Comparison of ENCODE assay signal across 1 cellular context in the genomic region with DNA sequence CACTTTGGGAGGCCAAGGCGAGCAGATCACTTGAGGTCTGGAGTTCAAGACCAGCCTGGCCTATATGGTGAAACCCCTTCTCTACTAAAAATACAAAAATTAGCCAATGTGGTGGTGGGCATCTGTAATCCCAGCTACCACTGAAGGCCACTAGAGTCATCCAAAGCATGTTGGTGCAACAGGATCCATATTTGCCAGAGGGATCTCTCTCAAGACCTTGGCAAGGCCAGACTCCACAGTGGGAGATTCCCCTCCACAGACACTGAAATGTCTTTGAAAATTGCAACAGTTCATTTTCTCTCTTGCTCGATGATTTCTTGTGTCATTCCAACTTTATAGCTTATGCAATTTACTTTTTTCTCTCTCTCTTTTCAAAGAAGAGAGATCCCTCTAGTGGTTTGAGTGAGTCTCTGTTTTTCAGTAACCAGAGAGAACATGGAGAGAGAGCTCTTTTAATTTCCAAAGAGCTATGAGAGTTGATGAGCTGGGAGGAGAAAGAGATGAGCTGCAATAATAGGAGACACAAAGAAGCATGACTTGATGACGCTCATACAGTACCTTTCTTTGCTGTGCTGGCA.
TF ChIP-seq lines count a peak whose summit lies in the region.

No MANE protein-coding gene starts in this region.

TF ChIP-seq in SK-N-SH treated with all-trans-retinoic acid at 6 μM for 48 hours, 23 proteins besides CTCF, POLR2A, EP300 and RAD21 (continued from another document):
- TF ChIP-seq, protein P1, sequence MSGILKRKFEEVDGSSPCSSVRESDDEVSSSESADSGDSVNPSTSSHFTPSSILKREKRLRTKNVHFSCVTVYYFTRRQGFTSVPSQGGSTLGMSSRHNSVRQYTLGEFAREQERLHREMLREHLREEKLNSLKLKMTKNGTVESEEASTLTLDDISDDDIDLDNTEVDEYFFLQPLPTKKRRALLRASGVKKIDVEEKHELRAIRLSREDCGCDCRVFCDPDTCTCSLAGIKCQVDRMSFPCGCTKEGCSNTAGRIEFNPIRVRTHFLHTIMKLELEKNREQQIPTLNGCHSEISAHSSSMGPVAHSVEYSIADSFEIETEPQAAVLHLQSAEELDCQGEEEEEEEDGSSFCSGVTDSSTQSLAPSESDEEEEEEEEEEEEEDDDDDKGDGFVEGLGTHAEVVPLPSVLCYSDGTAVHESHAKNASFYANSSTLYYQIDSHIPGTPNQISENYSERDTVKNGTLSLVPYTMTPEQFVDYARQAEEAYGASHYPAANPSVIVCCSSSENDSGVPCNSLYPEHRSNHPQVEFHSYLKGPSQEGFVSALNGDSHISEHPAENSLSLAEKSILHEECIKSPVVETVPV (CRISPR knock-in tag; IDR thresholded peaks at IDR 0.05): no peak
- TF ChIP-seq PPARA (CRISPR knock-in tag; IDR thresholded peaks at IDR 0.05; ENCODE audit: borderline replicate concordance): no peak
